35 cellular contexts compared by ENCODE assay signal in genomic region chr7:84081973-84082522, GRCh38.
DNase-seq lines count a peak whose midpoint lies in the region; ATAC-seq, FAIRE-seq and TF ChIP-seq lines count a peak whose summit lies in the region.
"Had no signal": no experiment of that assay in that cellular context is flagged by ENCODE, and none has a peak within 500 bp of the region (broad histone marks: within the 10 kb centered on the region; RNA-seq: fewer than 3 reads in every experiment).

No MANE protein-coding gene starts in this region.

- dilution Hi-C loops in endothelial cell of umbilical vein (cut with MboI; ENCODE audit: extremely low pct_ligation_motif_present, low sequenced_read_pairs), result no loop called here

- peak overlapping the region; percentile 59 for H2AFZ ChIP-seq in endothelial cell of umbilical vein (ENCODE audit: low read depth, low read length)

- no peaks in the 10 kb centered on the region for H3K36me3 ChIP-seq in endothelial cell of umbilical vein (ENCODE audit: control insufficient read depth in 2 of 2, extremely low read depth in 1 of 2, insufficient read depth in 2 of 2, low read length in 2 of 2)
- H3K36me3 ChIP-seq: heart left ventricle, left ventricle myocardium inferior, pancreas, upper lobe of right lung had no signal

- TF ChIP-seq POLR2A in endothelial cell of umbilical vein (IDR thresholded peaks at IDR 0.05; ENCODE audit: low read depth, low read length), result no peak

- H3K79me2 ChIP-seq in endothelial cell of umbilical vein (ENCODE audit: control insufficient read depth, insufficient read depth, low read length), result no peaks in the 10 kb centered on the region

- TF ChIP-seq CTCF in endothelial cell of umbilical vein (IDR thresholded peaks at IDR 0.05; ENCODE audit: extremely low read depth in 1 of 2, insufficient read depth in 1 of 2, low read depth in 1 of 2, low read length in 2 of 2), result no peak

- ATAC-seq in activated CD4-positive, alpha-beta T cell treated with anti-CD3 and anti-CD28 coated beads for 36 hours, result peak; percentile 68
- ATAC-seq in T-cell (replicated peaks in 1 of 4), result peak in 3 of 4 experiments; percentile 16 to 30 (median 19)
- ATAC-seq: activated CD4-positive, CD25-positive, alpha-beta regulatory T cell treated with anti-CD3 and anti-CD28 coated beads, Interleukin-2, amount 50 U/mL, for 24 hours; heart left ventricle; pancreas; stimulated activated naive B cell treated with anti-CD40 and anti-IgM and Interleukin-4, amounts not matched to agents 10 μg/mL and 1 μg/mL and 100 μg/mL, for 72 hours; upper lobe of right lung had no signal

- POLR2A ChIA-PET in activated CD4-positive, alpha-beta T cell treated with anti-CD3 and anti-CD28 coated beads for 36 hours (lab: Charles Lee), result no interaction called here
- POLR2A ChIA-PET in activated CD4-positive, alpha-beta T cell treated with anti-CD3 and anti-CD28 coated beads, Interleukin-2, amount 10 ng/mL, durations not matched to agents 7 days and 5 days (lab: Charles Lee), result no interaction called here
- POLR2A ChIA-PET in T-cell (lab: Charles Lee), result interaction anchor here in 1 of 2 donors (0.6 kb wide), 1 partner anchor 63 kb away, joined by 9 read pairs; no protein-coding TSS in a partner anchor
- POLR2A ChIA-PET in endothelial cell of umbilical vein (lab: Charles Lee), result no interaction called here

- no peaks in the 10 kb centered on the region for H4K20me1 ChIP-seq in endothelial cell of umbilical vein (replicated peaks; ENCODE audit: control insufficient read depth, extremely low read depth, insufficient read depth, low read length)

- no peak for DNase-seq in activated CD4-positive, alpha-beta T cell treated with anti-CD3 and anti-CD28 coated beads for 36 hours
- DNase-seq in activated CD4-positive, alpha-beta T cell treated with anti-CD3 and anti-CD28 coated beads, Interleukin-2, amount 10 ng/mL, durations not matched to agents 7 days and 5 days, result no peak
- DNase-seq in DMS53 treated with DMSO at 0.1 percent for 48 hours (lab: John Stamatoyannopoulos, UW; ENCODE audit: unreplicated experiment) (peak; percentile 66), T-cell (no peak), endothelial cell of umbilical vein (ENCODE audit: low read depth, low spot score) (no peak), NCI-H2029 treated with DMSO at 0.1 percent for 48 hours (lab: John Stamatoyannopoulos, UW) (no peak), NCI-H2171 (lab: John Stamatoyannopoulos, UW) (no peak), NCI-H2107 treated with DMSO at 0.1 percent for 48 hours (lab: John Stamatoyannopoulos, UW; ENCODE audit: unreplicated experiment) (no peak)
- DNase-seq: 8988T; amniotic stem cell; Calu3; dorsolateral prefrontal cortex; foreskin melanocyte; heart left ventricle; left ventricle myocardium inferior; mesenchymal stem cell; MM.1S; NCI-H1417; NCI-H446; NCI-H82; pancreas; retina; stimulated activated naive B cell treated with anti-CD40 and anti-IgM and Interleukin-4, amounts not matched to agents 10 μg/mL and 1 μg/mL and 100 μg/mL, for 72 hours; T-helper 1 cell; upper lobe of right lung had no signal

- H3K27me3 Mint-ChIP-seq in activated CD4-positive, alpha-beta T cell treated with anti-CD3 and anti-CD28 coated beads for 36 hours, result no peaks in the 10 kb centered on the region
- H3K27me3 Mint-ChIP-seq in activated CD4-positive, alpha-beta T cell treated with anti-CD3 and anti-CD28 coated beads, Interleukin-2, amount 10 ng/mL, durations not matched to agents 7 days and 5 days, result no peaks in the 10 kb centered on the region
- H3K27me3 Mint-ChIP-seq in T-cell, result no peaks in the 10 kb centered on the region
- H3K27me3 Mint-ChIP-seq: brain; stimulated activated naive B cell treated with anti-CD40 and anti-IgM and Interleukin-4, amounts not matched to agents 10 μg/mL and 1 μg/mL and 100 μg/mL, for 72 hours had no signal

- H3K9ac ChIP-seq in endothelial cell of umbilical vein (replicated peaks; ENCODE audit: extremely low read depth, insufficient read depth, low read length), result no peak overlapping the region
- H3K9ac ChIP-seq: KMS-11 had no signal

- intact Hi-C loops in activated CD4-positive, alpha-beta T cell treated with anti-CD3 and anti-CD28 coated beads for 36 hours (cut with DNase I, micrococcal nuclease), result loop anchor here in 1 of 2 experiments (10.0 kb wide), 1 partner anchor 1393 kb away; no protein-coding TSS in a partner anchor
- intact Hi-C loops in endothelial cell of umbilical vein (cut with micrococcal nuclease), result no loop called here

- no peak overlapping the region for H3K4me3 Mint-ChIP-seq in activated CD4-positive, alpha-beta T cell treated with anti-CD3 and anti-CD28 coated beads for 36 hours
- H3K4me3 Mint-ChIP-seq in activated CD4-positive, alpha-beta T cell treated with anti-CD3 and anti-CD28 coated beads, Interleukin-2, amount 10 ng/mL, durations not matched to agents 7 days and 5 days, result no peak overlapping the region
- H3K4me3 Mint-ChIP-seq in T-cell, result peak overlapping the region in 1 of 3 donors; percentile 21
- H3K4me3 Mint-ChIP-seq: brain; CD14-positive monocyte; neural crest cell; stimulated activated naive B cell treated with anti-CD40 and anti-IgM and Interleukin-4, amounts not matched to agents 10 μg/mL and 1 μg/mL and 100 μg/mL, for 72 hours had no signal

- H3K4me1 Mint-ChIP-seq in activated CD4-positive, alpha-beta T cell treated with anti-CD3 and anti-CD28 coated beads for 36 hours, result peaks cover 7% of the 10 kb centered on the region
- peaks cover 9% of the 10 kb centered on the region for H3K4me1 Mint-ChIP-seq in activated CD4-positive, alpha-beta T cell treated with anti-CD3 and anti-CD28 coated beads, Interleukin-2, amount 10 ng/mL, durations not matched to agents 7 days and 5 days
- H3K4me1 Mint-ChIP-seq in T-cell, result peaks cover 4 to 17% (median 5%) of the 10 kb centered on the region in 3 donors
- H3K4me1 Mint-ChIP-seq: CD14-positive monocyte; stimulated activated naive B cell treated with anti-CD40 and anti-IgM and Interleukin-4, amounts not matched to agents 10 μg/mL and 1 μg/mL and 100 μg/mL, for 72 hours had no signal

- no peak overlapping the region for H3K4me2 ChIP-seq in endothelial cell of umbilical vein (ENCODE audit: insufficient read depth, low read length)
- H3K4me2 ChIP-seq: KMS-11 had no signal

- CTCF ChIA-PET in activated CD4-positive, alpha-beta T cell treated with anti-CD3 and anti-CD28 coated beads for 36 hours (lab: Charles Lee), result no interaction called here
- CTCF ChIA-PET in activated CD4-positive, alpha-beta T cell treated with anti-CD3 and anti-CD28 coated beads, Interleukin-2, amount 10 ng/mL, durations not matched to agents 7 days and 5 days (lab: Charles Lee), result no interaction called here
- CTCF ChIA-PET in T-cell (lab: Charles Lee), result no interaction called here
- CTCF ChIA-PET in endothelial cell of umbilical vein (lab: Charles Lee), result interaction anchor here (0.6 to 1.2 kb wide), 2 partner anchors 8 to 445 kb away, joined by 3 to 5 read pairs; no protein-coding TSS in a partner anchor

- H3K9me3 ChIP-seq in endothelial cell of umbilical vein (replicated peaks; ENCODE audit: control insufficient read depth, insufficient read depth, low read length), result no peaks in the 10 kb centered on the region
- H3K9me3 ChIP-seq: heart left ventricle, left ventricle myocardium inferior, pancreas, upper lobe of right lung had no signal

- H3K4me3 ChIP-seq in endothelial cell of umbilical vein (replicated peaks in 1 of 3; ENCODE audit: insufficient read depth in 1 of 3, low read depth in 1 of 3, low read length in 3 of 3), result no peak overlapping the region
- H3K4me3 ChIP-seq: dorsolateral prefrontal cortex, heart left ventricle, left ventricle myocardium inferior, pancreas, skin epidermis, upper lobe of right lung had no signal

- BruUV-seq in endothelial cell of umbilical vein (replicated peaks; lab: Mats Ljungman, UMichigan), result no TSS peak

- H3K27ac ChIP-seq in endothelial cell of umbilical vein (ENCODE audit: insufficient read depth, low read depth, low read length), result no peak overlapping the region
- H3K27ac ChIP-seq: dorsolateral prefrontal cortex, heart left ventricle, HL-60, KMS-11, left ventricle myocardium inferior, pancreas, skin epidermis, upper lobe of right lung had no signal

- H3K27me3 ChIP-seq in endothelial cell of umbilical vein (ENCODE audit: control insufficient read depth in 2 of 2, insufficient read depth in 2 of 2, low read length in 2 of 2), result no peaks in the 10 kb centered on the region
- H3K27me3 ChIP-seq: dorsolateral prefrontal cortex, heart left ventricle, pancreas, upper lobe of right lung had no signal

- H3K4me1 ChIP-seq in endothelial cell of umbilical vein (ENCODE audit: control insufficient read depth, extremely low read depth, insufficient read depth, low read length), result no peaks in the 10 kb centered on the region
- H3K4me1 ChIP-seq: heart left ventricle, left ventricle myocardium inferior, pancreas, upper lobe of right lung had no signal

- H3K9me3 Mint-ChIP-seq in activated CD4-positive, alpha-beta T cell treated with anti-CD3 and anti-CD28 coated beads for 36 hours (ENCODE audit: low read depth), result no peaks in the 10 kb centered on the region
- no peaks in the 10 kb centered on the region for H3K9me3 Mint-ChIP-seq in activated CD4-positive, alpha-beta T cell treated with anti-CD3 and anti-CD28 coated beads, Interleukin-2, amount 10 ng/mL, durations not matched to agents 7 days and 5 days
- H3K9me3 Mint-ChIP-seq in T-cell, result no peaks in the 10 kb centered on the region
- H3K9me3 Mint-ChIP-seq: brain; neural crest cell; stimulated activated naive B cell treated with anti-CD40 and anti-IgM and Interleukin-4, amounts not matched to agents 10 μg/mL and 1 μg/mL and 100 μg/mL, for 72 hours had no signal

- no peaks in the 10 kb centered on the region for H3K36me3 Mint-ChIP-seq in activated CD4-positive, alpha-beta T cell treated with anti-CD3 and anti-CD28 coated beads for 36 hours (ENCODE audit: low read depth)
- H3K36me3 Mint-ChIP-seq in activated CD4-positive, alpha-beta T cell treated with anti-CD3 and anti-CD28 coated beads, Interleukin-2, amount 10 ng/mL, durations not matched to agents 7 days and 5 days (ENCODE audit: low read depth), result peaks cover 3% of the 10 kb centered on the region
- H3K36me3 Mint-ChIP-seq in T-cell, result no peaks in the 10 kb centered on the region
- H3K36me3 Mint-ChIP-seq: brain; CD14-positive monocyte; stimulated activated naive B cell treated with anti-CD40 and anti-IgM and Interleukin-4, amounts not matched to agents 10 μg/mL and 1 μg/mL and 100 μg/mL, for 72 hours had no signal

- no peaks in the 10 kb centered on the region for H3K9me1 ChIP-seq in endothelial cell of umbilical vein (replicated peaks; ENCODE audit: control insufficient read depth, extremely low read depth, insufficient read depth, low read length)

- no peak for FAIRE-seq in endothelial cell of umbilical vein (lab: Jason Lieb, UNC)
- FAIRE-seq: GM18507, GM19239, keratinocyte had no signal

- no peak overlapping the region for H3K27ac Mint-ChIP-seq in activated CD4-positive, alpha-beta T cell treated with anti-CD3 and anti-CD28 coated beads for 36 hours
- H3K27ac Mint-ChIP-seq in activated CD4-positive, alpha-beta T cell treated with anti-CD3 and anti-CD28 coated beads, Interleukin-2, amount 10 ng/mL, durations not matched to agents 7 days and 5 days, result no peak overlapping the region
- no peak overlapping the region for H3K27ac Mint-ChIP-seq in T-cell
- H3K27ac Mint-ChIP-seq: brain; stimulated activated naive B cell treated with anti-CD40 and anti-IgM and Interleukin-4, amounts not matched to agents 10 μg/mL and 1 μg/mL and 100 μg/mL, for 72 hours had no signal
